In the genomic region with DNA sequence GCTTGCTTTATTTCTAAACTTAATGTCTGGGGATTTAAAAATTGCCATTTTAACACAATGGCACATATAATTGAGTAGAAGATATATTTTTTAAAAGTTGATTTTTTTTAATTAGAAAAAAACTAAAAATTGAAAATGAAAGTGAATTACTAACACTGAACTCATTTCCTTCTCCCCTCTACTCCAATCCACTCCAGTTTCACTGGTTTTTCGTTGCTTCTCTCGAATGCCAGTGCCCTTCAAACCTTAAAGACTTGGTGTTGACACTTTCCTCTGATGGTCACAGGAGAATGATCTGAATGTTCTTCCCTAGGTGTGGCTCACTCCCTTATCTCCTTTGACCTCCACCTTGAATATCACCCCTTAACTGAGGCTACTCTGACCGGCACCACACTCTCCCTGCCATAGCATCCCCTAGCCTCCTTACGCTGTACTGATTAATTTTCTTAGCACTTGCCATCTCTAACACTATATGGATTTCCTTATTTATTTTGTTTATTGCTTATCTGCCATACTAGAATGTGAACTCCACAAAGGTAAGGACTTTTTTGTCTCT, we compare ENCODE assay signal across 18 cellular contexts.
DNase-seq lines count a peak whose midpoint lies in the region; ATAC-seq, FAIRE-seq and TF ChIP-seq lines count a peak whose summit lies in the region.
"Had no signal": no experiment of that assay in that cellular context is flagged by ENCODE, and none has a peak within 500 bp of the region (broad histone marks: within the 10 kb centered on the region; RNA-seq: fewer than 3 reads in every experiment).

No MANE protein-coding gene starts in this region.

- H3K9me2 ChIP-seq in MM.1S (replicated peaks; ENCODE audit: insufficient read depth, low read length) = no peaks in the 10 kb centered on the region

- TF ChIP-seq CTCF in MM.1S (IDR thresholded peaks at IDR 0.05; ENCODE audit: low read length) = no peak
- no peak for TF ChIP-seq CTCF in left ventricle myocardium inferior (IDR thresholded peaks at IDR 0.05; ENCODE audit: borderline replicate concordance)

- no peak overlapping the region for H3K4me2 ChIP-seq in MM.1S (ENCODE audit: low read depth, low read length)

- H2AFZ ChIP-seq in MM.1S (ENCODE audit: low read length) = no peak overlapping the region

- no peaks in the 10 kb centered on the region for H3K27me3 ChIP-seq in MM.1S (replicated peaks; ENCODE audit: insufficient read depth, low read length)
- H3K27me3 ChIP-seq in left ventricle myocardium inferior (ENCODE audit: low read depth) = no peaks in the 10 kb centered on the region

- H3K36me3 ChIP-seq in MM.1S (replicated peaks; ENCODE audit: insufficient read depth, low read length) (no peaks in the 10 kb centered on the region), left ventricle myocardium inferior (no peaks in the 10 kb centered on the region)

- H3K9me3 Mint-ChIP-seq in activated T-helper 2 cell treated with anti-CD3 and anti-CD28 coated beads, Interferon-gamma antibody, Interleukin-2, Interleukin-4, amounts not matched to agents 10 μg/mL and 5 μg/mL and 100 μg/mL, durations not matched to agents 14 hours and 24 hours and 36 hours = no peaks in the 10 kb centered on the region

- peaks cover 5% of the 10 kb centered on the region for H3K4me1 Mint-ChIP-seq in activated T-helper 2 cell treated with anti-CD3 and anti-CD28 coated beads, Interferon-gamma antibody, Interleukin-2, Interleukin-4, amounts not matched to agents 10 μg/mL and 5 μg/mL and 100 μg/mL, durations not matched to agents 14 hours and 24 hours and 36 hours (ENCODE audit: low read depth)

- no peaks in the 10 kb centered on the region for H3K27me3 Mint-ChIP-seq in activated T-helper 2 cell treated with anti-CD3 and anti-CD28 coated beads, Interferon-gamma antibody, Interleukin-2, Interleukin-4, amounts not matched to agents 10 μg/mL and 5 μg/mL and 100 μg/mL, durations not matched to agents 14 hours and 24 hours and 36 hours (ENCODE audit: low read depth)
- H3K27me3 Mint-ChIP-seq: CD4-positive, alpha-beta T cell had no signal

- H3F3A ChIP-seq in MM.1S (ENCODE audit: insufficient read depth, low read length) = no peaks in the 10 kb centered on the region

- H3K27ac Mint-ChIP-seq in activated T-helper 2 cell treated with anti-CD3 and anti-CD28 coated beads, Interferon-gamma antibody, Interleukin-2, Interleukin-4, amounts not matched to agents 10 μg/mL and 5 μg/mL and 100 μg/mL, durations not matched to agents 14 hours and 24 hours and 36 hours = no peak overlapping the region
- H3K27ac Mint-ChIP-seq: CD4-positive, alpha-beta T cell had no signal

- DNase-seq in MM.1S (peak; percentile 12), left ventricle myocardium inferior (no peak), NCI-H1048 (lab: John Stamatoyannopoulos, UW) (no peak), HTR-8/SVneo (ENCODE audit: insufficient read length, low spot score) (no peak)
- no peak for DNase-seq in activated T-helper 2 cell treated with anti-CD3 and anti-CD28 coated beads, Interferon-gamma antibody, Interleukin-2, Interleukin-4, amounts not matched to agents 10 μg/mL and 5 μg/mL and 100 μg/mL, durations not matched to agents 14 hours and 24 hours and 36 hours (ENCODE audit: low spot score)
- DNase-seq: Caco-2; CD4-positive, alpha-beta T cell; DMS153; GF-D8; NCI-H1436; NCI-H1930; NCI-H345; NCI-H526; SW 1271 had no signal

- FAIRE-seq in HTR-8/SVneo (lab: Jason Lieb, UNC) = no peak

- H3K4me1 ChIP-seq in MM.1S (ENCODE audit: low read length) (0 out of 2 replicates have a peak, but pooled peaks cover 3% of the 10 kb centered on the region), left ventricle myocardium inferior (peaks cover 29% of the 10 kb centered on the region)

- H3K27ac ChIP-seq in MM.1S (ENCODE audit: low read length) (no peak overlapping the region), left ventricle myocardium inferior (replicated peaks) (peak overlapping the region; percentile 75)

- no peaks in the 10 kb centered on the region for H4K20me1 ChIP-seq in MM.1S (ENCODE audit: insufficient read depth, low read length)

- no peak overlapping the region for H3K4me3 Mint-ChIP-seq in activated T-helper 2 cell treated with anti-CD3 and anti-CD28 coated beads, Interferon-gamma antibody, Interleukin-2, Interleukin-4, amounts not matched to agents 10 μg/mL and 5 μg/mL and 100 μg/mL, durations not matched to agents 14 hours and 24 hours and 36 hours (ENCODE audit: low read depth)
- H3K4me3 Mint-ChIP-seq: CD4-positive, alpha-beta T cell had no signal

- H3K4me3 ChIP-seq in MM.1S (ENCODE audit: low read length) = no peak overlapping the region
- no peak overlapping the region for H3K4me3 ChIP-seq in left ventricle myocardium inferior

- no peaks in the 10 kb centered on the region for H3K79me2 ChIP-seq in MM.1S (ENCODE audit: low read length)

- no peak overlapping the region for H3K9ac ChIP-seq in MM.1S (ENCODE audit: low read length)

- ATAC-seq in GM18861 (IDR thresholded peaks at IDR 0.05; ENCODE audit: unreplicated experiment) (peak; percentile 34), GM21717 (IDR thresholded peaks at IDR 0.05; ENCODE audit: unreplicated experiment) (peak; percentile 70), GM18868 (IDR thresholded peaks at IDR 0.05; ENCODE audit: unreplicated experiment) (no peak)
- ATAC-seq: HCT116 had no signal

- no peaks in the 10 kb centered on the region for H3K36me3 Mint-ChIP-seq in activated T-helper 2 cell treated with anti-CD3 and anti-CD28 coated beads, Interferon-gamma antibody, Interleukin-2, Interleukin-4, amounts not matched to agents 10 μg/mL and 5 μg/mL and 100 μg/mL, durations not matched to agents 14 hours and 24 hours and 36 hours (ENCODE audit: low read depth)

- intact Hi-C loops in left ventricle myocardium inferior (cut with micrococcal nuclease) = loop anchor here (5.0 kb wide), 1 partner anchor 107 kb away; a partner anchor contains a TSS
- intact Hi-C loops in activated T-helper 2 cell treated with anti-CD3 and anti-CD28 coated beads, Interferon-gamma antibody, Interleukin-2, Interleukin-4, amounts not matched to agents 10 μg/mL and 5 μg/mL and 100 μg/mL, durations not matched to agents 14 hours and 24 hours and 36 hours (cut with micrococcal nuclease) = loop anchor here (5.0 to 10.0 kb wide), 2 partner anchors 53 to 114 kb away; no protein-coding TSS in a partner anchor

- H3K9me3 ChIP-seq in MM.1S (replicated peaks; ENCODE audit: insufficient read depth, low read length) (no peaks in the 10 kb centered on the region), left ventricle myocardium inferior (replicated peaks) (no peaks in the 10 kb centered on the region)
- H3K9me3 ChIP-seq: Caco-2 had no signal
